In the genomic region with DNA sequence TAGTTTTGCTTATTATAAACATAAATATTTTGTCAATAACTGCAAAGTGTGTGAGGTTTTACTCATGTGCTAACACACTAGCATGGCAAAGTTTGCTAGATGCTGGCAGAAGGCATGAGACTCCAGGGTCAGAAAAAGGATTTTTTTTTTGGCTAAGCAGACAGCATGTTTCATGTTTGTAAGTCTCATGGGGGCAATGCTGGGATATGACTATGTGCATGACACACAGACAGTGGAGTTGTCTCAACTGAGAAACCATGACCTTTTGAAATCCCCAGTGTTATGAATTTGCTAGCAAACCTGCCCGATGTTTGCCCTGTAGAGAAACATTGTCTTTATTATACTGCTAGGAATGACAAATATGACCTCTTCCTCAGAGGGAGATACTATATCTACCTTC, we compare ENCODE assay signal across 24 cellular contexts.
"Had no signal": no experiment of that assay in that cellular context is flagged by ENCODE, and none has a peak within 500 bp of the region (broad histone marks: within the 10 kb centered on the region; RNA-seq: fewer than 3 reads in every experiment).

No MANE protein-coding gene starts in this region.

- H3K27ac ChIP-seq: colonic mucosa, Peyer's patch, SJSA1, VCaP had no signal

- H3K4me1 ChIP-seq: colonic mucosa, Peyer's patch, SJSA1 had no signal

- H3K4me1 Mint-ChIP-seq: activated CD4-positive, alpha-beta memory T cell treated with anti-CD3 and anti-CD28 coated beads, Interleukin-2, amount 10 ng/mL, durations not matched to agents 7 days and 5 days; activated CD4-positive, alpha-beta T cell treated with anti-CD3 and anti-CD28 coated beads, Interleukin-2, amount 10 ng/mL, durations not matched to agents 7 days and 5 days; activated naive CD4-positive, alpha-beta T cell treated with anti-CD3 and anti-CD28 coated beads, Interleukin-2, amount 10 ng/mL, durations not matched to agents 7 days and 5 days; activated naive CD8-positive, alpha-beta T cell treated with anti-CD3 and anti-CD28 coated beads for 36 hours had no signal

- H3K27ac Mint-ChIP-seq: activated CD4-positive, alpha-beta memory T cell treated with anti-CD3 and anti-CD28 coated beads, Interleukin-2, amount 10 ng/mL, durations not matched to agents 7 days and 5 days; activated CD4-positive, alpha-beta T cell treated with anti-CD3 and anti-CD28 coated beads, Interleukin-2, amount 10 ng/mL, durations not matched to agents 7 days and 5 days; activated naive CD4-positive, alpha-beta T cell treated with anti-CD3 and anti-CD28 coated beads, Interleukin-2, amount 10 ng/mL, durations not matched to agents 7 days and 5 days; activated naive CD8-positive, alpha-beta T cell treated with anti-CD3 and anti-CD28 coated beads for 36 hours; activated T-cell treated with anti-CD3 and anti-CD28 coated beads, Interleukin-2, amount 50 U/mL, for 72 hours; activated T-helper 2 cell treated with anti-CD3 and anti-CD28 coated beads, Interferon-gamma antibody, Interleukin-2, Interleukin-4, amounts not matched to agents 10 μg/mL and 5 μg/mL and 100 μg/mL, durations not matched to agents 14 hours and 24 hours and 36 hours; T-helper 1 cell treated with Interleukin-12 subunit alpha and Interleukin-12 subunit beta and Interleukin-4 antibody, amounts not matched to agents 30 μg/mL and 1 μg/mL, for 36 hours had no signal

- DNase-seq: activated CD4-positive, alpha-beta memory T cell treated with anti-CD3 and anti-CD28 coated beads, Interleukin-2, amount 10 ng/mL, durations not matched to agents 7 days and 5 days; activated CD4-positive, alpha-beta T cell treated with anti-CD3 and anti-CD28 coated beads, Interleukin-2, amount 10 ng/mL, durations not matched to agents 7 days and 5 days; activated CD4-positive, CD25-positive, alpha-beta regulatory T cell; activated CD8-positive, alpha-beta memory T cell treated with anti-CD3 and anti-CD28 coated beads, Interleukin-2, amount 50 U/mL, for 4 hours; activated gamma-delta T cell treated with Interleukin-2 at 50 U/mL for 16 hours; activated naive CD4-positive, alpha-beta T cell treated with anti-CD3 and anti-CD28 coated beads, Interleukin-2, amount 10 ng/mL, durations not matched to agents 7 days and 5 days; activated naive CD8-positive, alpha-beta T cell treated with anti-CD3 and anti-CD28 coated beads for 36 hours; activated T-cell treated with anti-CD3 and anti-CD28 coated beads, Interleukin-2, amount 50 U/mL, for 72 hours; cerebellar nuclear complex; colonic mucosa; MM.1S; NCI-H1105; NCI-H1436; NCI-H1694 treated with DMSO at 0.1 percent for 48 hours; NCI-H2029 treated with DMSO at 0.1 percent for 48 hours; NCI-H446; NCI-H524; Peyer's patch; SHP77 had no signal

- H3K4me3 ChIP-seq: colonic mucosa, Peyer's patch, SJSA1 had no signal

- H3K27me3 ChIP-seq: colonic mucosa, Peyer's patch, SJSA1 had no signal

- H3K36me3 ChIP-seq: colonic mucosa, Peyer's patch, SJSA1 had no signal

- H3K36me3 Mint-ChIP-seq: activated naive CD4-positive, alpha-beta T cell treated with anti-CD3 and anti-CD28 coated beads, Interleukin-2, amount 10 ng/mL, durations not matched to agents 7 days and 5 days; activated naive CD8-positive, alpha-beta T cell treated with anti-CD3 and anti-CD28 coated beads for 36 hours had no signal

- ATAC-seq: activated T-cell treated with anti-CD3 and anti-CD28 coated beads, Interleukin-2, amount 50 U/mL, for 72 hours; SK-N-SH treated with all-trans-retinoic acid at 6 μM for 48 hours had no signal

- H3K27me3 Mint-ChIP-seq: activated CD4-positive, alpha-beta memory T cell treated with anti-CD3 and anti-CD28 coated beads, Interleukin-2, amount 10 ng/mL, durations not matched to agents 7 days and 5 days; activated CD4-positive, alpha-beta T cell treated with anti-CD3 and anti-CD28 coated beads, Interleukin-2, amount 10 ng/mL, durations not matched to agents 7 days and 5 days; activated naive CD4-positive, alpha-beta T cell treated with anti-CD3 and anti-CD28 coated beads, Interleukin-2, amount 10 ng/mL, durations not matched to agents 7 days and 5 days; activated naive CD8-positive, alpha-beta T cell treated with anti-CD3 and anti-CD28 coated beads for 36 hours had no signal

- H3K4me3 Mint-ChIP-seq: activated CD4-positive, alpha-beta memory T cell treated with anti-CD3 and anti-CD28 coated beads, Interleukin-2, amount 10 ng/mL, durations not matched to agents 7 days and 5 days; activated CD4-positive, alpha-beta T cell treated with anti-CD3 and anti-CD28 coated beads, Interleukin-2, amount 10 ng/mL, durations not matched to agents 7 days and 5 days; activated naive CD4-positive, alpha-beta T cell treated with anti-CD3 and anti-CD28 coated beads, Interleukin-2, amount 10 ng/mL, durations not matched to agents 7 days and 5 days; activated naive CD8-positive, alpha-beta T cell treated with anti-CD3 and anti-CD28 coated beads for 36 hours; activated T-cell treated with anti-CD3 and anti-CD28 coated beads, Interleukin-2, amount 50 U/mL, for 72 hours; T-helper 1 cell treated with Interleukin-12 subunit alpha and Interleukin-12 subunit beta and Interleukin-4 antibody, amounts not matched to agents 30 μg/mL and 1 μg/mL, for 36 hours had no signal

- H3K9me3 ChIP-seq: colonic mucosa, Peyer's patch, SJSA1 had no signal
